ENCODE assay signal across 8 cellular contexts in the genomic region with DNA sequence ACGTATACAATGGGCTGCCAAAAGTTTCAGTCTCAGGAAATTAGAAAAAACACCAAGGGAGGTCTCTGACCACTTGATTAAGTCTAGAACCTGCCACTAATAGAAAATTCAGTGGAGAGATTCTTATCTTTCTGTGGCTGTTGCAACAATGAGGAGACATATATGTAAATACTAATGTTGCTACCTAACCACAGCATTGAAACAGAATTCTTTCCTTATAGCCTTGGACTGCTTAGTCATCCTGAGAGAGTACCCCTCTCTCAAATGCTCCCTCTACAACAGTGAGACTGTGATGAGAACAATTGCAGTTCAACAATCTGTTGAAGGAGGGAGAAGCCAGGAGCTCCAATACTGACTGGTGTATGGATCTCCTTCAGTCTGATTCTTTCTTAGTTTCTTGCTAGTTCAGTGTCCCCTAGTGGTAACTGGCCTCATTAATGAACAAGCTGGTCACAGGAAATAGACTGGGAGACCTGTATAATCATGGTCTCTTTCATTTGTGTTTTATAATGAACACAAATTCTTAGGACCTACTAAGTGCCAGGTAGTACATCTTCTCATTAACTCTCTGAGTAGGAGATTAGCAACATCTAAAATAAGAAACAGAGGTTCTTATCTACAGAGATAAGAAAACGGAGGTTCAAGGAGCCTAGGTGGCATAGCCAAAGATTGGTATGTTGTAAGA.
DNase-seq lines count a peak whose midpoint lies in the region; ATAC-seq lines count a peak whose summit lies in the region.

No MANE protein-coding gene starts in this region.

- H3K4me1 ChIP-seq in right cardiac atrium (ENCODE audit: control insufficient read depth, insufficient read depth, low read length), result peaks cover 4% of the 10 kb centered on the region

- 36% methylated on average over 2 of the region's 2 CpGs for WGBS in right cardiac atrium

- DNase-seq in DMS53 treated with DMSO at 0.1 percent for 48 hours (lab: John Stamatoyannopoulos, UW; ENCODE audit: unreplicated experiment) (peak; percentile 99), NCI-H510A treated with DMSO at 0.1 percent for 48 hours (lab: John Stamatoyannopoulos, UW) (peak; percentile 56), amniotic epithelial cell (ENCODE audit: low read depth) (peak; percentile 85), right cardiac atrium (no peak), renal cortical epithelial cell (ENCODE audit: low read depth) (peak; percentile 87)

- H3K27me3 ChIP-seq in right cardiac atrium (ENCODE audit: control insufficient read depth, insufficient read depth), result no peaks in the 10 kb centered on the region

- H3K9me3 ChIP-seq in right cardiac atrium (ENCODE audit: control insufficient read depth, low read length), result no peaks in the 10 kb centered on the region

- ATAC-seq in GM19395 (IDR thresholded peaks at IDR 0.05; ENCODE audit: unreplicated experiment) (peak; percentile 82), HG03432 (IDR thresholded peaks at IDR 0.05; ENCODE audit: unreplicated experiment) (peak; percentile 74), right cardiac atrium (peak; percentile 86 to 91), HG02970 (IDR thresholded peaks at IDR 0.05; ENCODE audit: low FRiP score, unreplicated experiment) (no peak)

- intact Hi-C loops in right cardiac atrium (cut with DNase I), result loop anchor here in 2 of 4 donors (5.0 to 10.0 kb wide), 3 partner anchors 127 to 507 kb away; partner anchors contain the start of gene SLC38A2 (in 2 of the 2)

- no peak overlapping the region for H3K27ac ChIP-seq in right cardiac atrium (ENCODE audit: low read length)

- H3K4me3 ChIP-seq in right cardiac atrium (ENCODE audit: low read length), result no peak overlapping the region

Comparison
In these comparisons a context has a peak if more than half of its experiments do, and no peak if none do; other contexts are left out.
1. DNase-seq: peak in DMS53 treated with DMSO at 0.1 percent for 48 hours (single experiment), NCI-H510A treated with DMSO at 0.1 percent for 48 hours (single experiment), amniotic epithelial cell (single experiment) and renal cortical epithelial cell (single experiment); none in right cardiac atrium (0 of 3).